Comparison of ENCODE assay signal across 10 cellular contexts in genomic region chr3:11300970-11301369, GRCh38. TPM values are rescaled to one million over a fixed set of nuclear protein-coding genes. Genes with fewer than 3 reads are reported as not detected.
DNase-seq lines count a peak whose midpoint lies in the region; ATAC-seq lines count a peak whose summit lies in the region.
"Had no signal": no experiment of that assay in that cellular context is flagged by ENCODE, and none has a peak within 500 bp of the region (broad histone marks: within the 10 kb centered on the region; RNA-seq: fewer than 3 reads in every experiment).

No MANE protein-coding gene starts in this region.

- no peak for DNase-seq in naive thymus-derived CD4-positive, alpha-beta T cell
- DNase-seq in DMS79 treated with DMSO at 0.1 percent for 48 hours (lab: John Stamatoyannopoulos, UW): no peak
- DNase-seq in HuH-7.5 (ENCODE audit: low spot score): no peak
- DNase-seq in activated gamma-delta T cell treated with Interleukin-2 at 50 U/mL for 16 hours: no peak
- no peak for DNase-seq in SHP77 treated with DMSO at 0.1 percent for 48 hours (lab: John Stamatoyannopoulos, UW)
- DNase-seq: GF-D8; stimulated activated CD8-positive, alpha-beta memory T cell treated with anti-CD3 and anti-CD28 coated beads, Interleukin-4, amount 100 ng/mL, for 48 hours had no signal

- peaks cover 20 to 80% (median 51%) of the 10 kb centered on the region in 5 donors for H3K36me3 Mint-ChIP-seq in naive thymus-derived CD4-positive, alpha-beta T cell

- ATAC-seq in GM18867 (IDR thresholded peaks at IDR 0.05; ENCODE audit: unreplicated experiment): peak; percentile 95
- ATAC-seq in GM21825 (IDR thresholded peaks at IDR 0.05; ENCODE audit: unreplicated experiment): peak; percentile 83
- peak; percentile 67 for ATAC-seq in HG03571 (IDR thresholded peaks at IDR 0.05; ENCODE audit: unreplicated experiment)
- ATAC-seq in naive thymus-derived CD4-positive, alpha-beta T cell: peak; percentile 78

- H3K4me3 ChIP-seq in naive thymus-derived CD4-positive, alpha-beta T cell (ENCODE audit: low read length): no peak overlapping the region

- no peaks in the 10 kb centered on the region for H3K27me3 Mint-ChIP-seq in naive thymus-derived CD4-positive, alpha-beta T cell

- CTCF ChIA-PET in naive thymus-derived CD4-positive, alpha-beta T cell (lab: Charles Lee): no interaction called here

- peaks cover 0 to 2% of the 10 kb centered on the region in 2 donors for H3K4me1 ChIP-seq in naive thymus-derived CD4-positive, alpha-beta T cell (ENCODE audit: control insufficient read depth in 2 of 2, insufficient read depth in 2 of 2, low read length in 2 of 2)

- peaks cover 0 to 62% (median 6%) of the 10 kb centered on the region in 3 experiments for H3K36me3 ChIP-seq in naive thymus-derived CD4-positive, alpha-beta T cell (ENCODE audit: control insufficient read depth in 2 of 3, insufficient read depth in 3 of 3, low read length in 3 of 3)

- no peaks in the 10 kb centered on the region for H3K9me3 Mint-ChIP-seq in naive thymus-derived CD4-positive, alpha-beta T cell

- peak overlapping the region in 1 of 10 donors; percentile 25 for H3K4me3 Mint-ChIP-seq in naive thymus-derived CD4-positive, alpha-beta T cell

- H3K4me1 Mint-ChIP-seq in naive thymus-derived CD4-positive, alpha-beta T cell: peaks cover 3 to 24% (median 14%) of the 10 kb centered on the region in 7 donors

- intact Hi-C loops in naive thymus-derived CD4-positive, alpha-beta T cell (cut with micrococcal nuclease): no loop called here

- peak overlapping the region in 2 of 9 donors; percentile 27 to 30 for H3K27ac Mint-ChIP-seq in naive thymus-derived CD4-positive, alpha-beta T cell

- H3K27ac ChIP-seq in naive thymus-derived CD4-positive, alpha-beta T cell (ENCODE audit: low read depth, low read length): no peak overlapping the region

- no peaks in the 10 kb centered on the region for H3K9me3 ChIP-seq in naive thymus-derived CD4-positive, alpha-beta T cell (ENCODE audit: control insufficient read depth in 2 of 3, low read length in 3 of 3)

- POLR2A ChIA-PET in naive thymus-derived CD4-positive, alpha-beta T cell (lab: Charles Lee): no interaction called here

- no peaks in the 10 kb centered on the region for H3K27me3 ChIP-seq in naive thymus-derived CD4-positive, alpha-beta T cell (ENCODE audit: control insufficient read depth in 2 of 2, insufficient read depth in 2 of 2, low read length in 2 of 2)

RNA-seq across cellular contexts. Expression of gene ATG7, which starts 28.8 kb away (rescaled TPM):
- total RNA-seq in naive thymus-derived CD4-positive, alpha-beta T cell: 10 to 100 TPM; 27.0 to 80.3 (median 39.8) TPM
- 10 to 100 TPM; 12.0 to 15.8 TPM for polyA plus RNA-seq in naive thymus-derived CD4-positive, alpha-beta T cell
